Comparison of ENCODE assay signal across 9 cellular contexts in genomic region chrX:129769467-129770154, GRCh38. TPM values are rescaled to one million over a fixed set of nuclear protein-coding genes. Genes with fewer than 3 reads are reported as not detected.
DNase-seq lines count a peak whose midpoint lies in the region; ATAC-seq, FAIRE-seq and TF ChIP-seq lines count a peak whose summit lies in the region.
"Had no signal": no experiment of that assay in that cellular context is flagged by ENCODE, and none has a peak within 500 bp of the region (broad histone marks: within the 10 kb centered on the region; RNA-seq: fewer than 3 reads in every experiment).

No MANE protein-coding gene starts in this region.

- no peaks in the 10 kb centered on the region for H3K9me1 ChIP-seq in K562 (ENCODE audit: control insufficient read depth, insufficient read depth, low read length)

- no peak overlapping the region for H3K27ac ChIP-seq in K562 (ENCODE audit: extremely low read depth, low read depth, low read length)
- no peak overlapping the region for H3K27ac ChIP-seq in kidney (ENCODE audit: low read depth in 2 of 2, low read length in 2 of 2)
- H3K27ac ChIP-seq in stomach, result peak overlapping the region in 1 of 5 donors; percentile 31
- H3K27ac ChIP-seq in gastroesophageal sphincter, result no peak overlapping the region
- H3K27ac ChIP-seq: parathyroid adenoma had no signal

- H3K36me3 ChIP-seq in K562 (ENCODE audit: control insufficient read depth, insufficient read depth, low read length) (no peaks in the 10 kb centered on the region), kidney (ENCODE audit: control insufficient read depth in 1 of 2, insufficient read depth in 2 of 2, low read length in 2 of 2) (no peaks in the 10 kb centered on the region), stomach (no peaks in the 10 kb centered on the region), gastroesophageal sphincter (no peaks in the 10 kb centered on the region)

- POLR2A ChIA-PET in K562 (lab: Yijun Ruan, JAX), result interaction anchor here (0.7 kb wide), 2 partner anchors 10 to 184 kb away, joined by 3 read pairs; partner anchors contain the start of gene SASH3

- intact Hi-C loops in K562 (cut with micrococcal nuclease), result no loop called here
- intact Hi-C loops in kidney (cut with DNase I), result no loop called here
- intact Hi-C loops in stomach (cut with DNase I; ENCODE audit: low total_unique reads), result no loop called here

- 0 out of 2 replicates have a peak overlapping the region, but pooled peaks have one; percentile 24 for H2AFZ ChIP-seq in K562 (ENCODE audit: low read depth, low read length)
- H2AFZ ChIP-seq: parathyroid adenoma had no signal

- ATAC-seq in HG02759 (IDR thresholded peaks at IDR 0.05; ENCODE audit: unreplicated experiment) (peak; percentile 57), K562 (peak; percentile 23; the same call in 1 of the 3 replicates), gastroesophageal sphincter (no peak)

- no peak for FAIRE-seq in K562 (lab: Jason Lieb, UNC)
- no peak for FAIRE-seq in urothelium cell line (lab: Jason Lieb, UNC)
- FAIRE-seq in kidney (lab: Jason Lieb, UNC), result no peak

- H3K4me1 ChIP-seq in K562 (replicated peaks in 1 of 2; ENCODE audit: control insufficient read depth in 2 of 2, insufficient read depth in 2 of 2, low read length in 2 of 2), result no peaks in the 10 kb centered on the region; a peak in 1 of 5 replicates
- peaks cover 0 to 9% of the 10 kb centered on the region in 2 donors for H3K4me1 ChIP-seq in kidney (ENCODE audit: control insufficient read depth in 1 of 2, insufficient read depth in 1 of 2, low read depth in 1 of 2, low read length in 2 of 2)
- H3K4me1 ChIP-seq in stomach, result no peaks in the 10 kb centered on the region
- no peaks in the 10 kb centered on the region for H3K4me1 ChIP-seq in gastroesophageal sphincter
- H3K4me1 ChIP-seq: parathyroid adenoma had no signal

- H3K27me3 ChIP-seq in K562 (ENCODE audit: control insufficient read depth in 2 of 2, insufficient read depth in 2 of 2, low read length in 2 of 2), result no peaks in the 10 kb centered on the region
- H3K27me3 ChIP-seq in stomach, result no peaks in the 10 kb centered on the region
- no peaks in the 10 kb centered on the region for H3K27me3 ChIP-seq in gastroesophageal sphincter

- BruUV-seq in K562 (replicated peaks; lab: Mats Ljungman, UMichigan), result no TSS peak

- H3K4me2 ChIP-seq in K562 (ENCODE audit: insufficient read depth, low read length), result no peak overlapping the region

- no peaks in the 10 kb centered on the region for H3K79me2 ChIP-seq in K562 (ENCODE audit: control insufficient read depth, insufficient read depth, low read length)
- H3K79me2 ChIP-seq: parathyroid adenoma had no signal

- DNase-seq in GM12865 (ENCODE audit: low read depth) (peak; percentile 95), T follicular helper cell (ENCODE audit: low read depth) (peak; percentile 71), K562 (ENCODE audit: extremely low read depth in 1 of 4, low spot score in 3 of 4) (no peak), urothelium cell line (ENCODE audit: low spot score) (peak; percentile 3), kidney (no peak), stomach (no peak)

- CTCF ChIA-PET in K562 (lab: Yijun Ruan, JAX; ENCODE audit: low intra/inter-chr PET ratio), result no interaction called here

- H4K20me1 ChIP-seq in K562 (replicated peaks; ENCODE audit: control insufficient read depth, insufficient read depth, low read length), result no peaks in the 10 kb centered on the region

- WGBS in K562 (ENCODE audit: insufficient coverage, low coverage, missing lambda C conversion rate), result 44% methylated on average over 8 of the region's 9 CpGs
- 44 to 62% (median 59%) methylated on average over 6 to 9 of the region's 9 CpGs for WGBS in stomach, 5 donors
- WGBS in gastroesophageal sphincter (ENCODE audit: low coverage in 1 of 2), 2 donors, result 100% methylated on average over 1 of the region's 9 CpGs; no CpG with 5 or more reads in 1 of the 2 donors

- H3K4me3 ChIP-seq in GM12865 (ENCODE audit: low read depth, low read length) (peak overlapping the region; percentile 20), K562 (no peak overlapping the region), kidney (ENCODE audit: low read length in 2 of 2) (no peak overlapping the region), stomach (no peak overlapping the region), gastroesophageal sphincter (no peak overlapping the region)

- TF ChIP-seq POLR2A in K562 (conservative IDR thresholded peaks at IDR 0.05), result no peak
- no peak for TF ChIP-seq POLR2A in stomach (IDR thresholded peaks at IDR 0.05)
- TF ChIP-seq POLR2A in gastroesophageal sphincter (IDR thresholded peaks at IDR 0.05), result no peak

- TF ChIP-seq CTCF in GM12865 (IDR thresholded peaks at IDR 0.05; ENCODE audit: insufficient read depth, low read depth, low read length, missing control alignments), result no peak
- no peak for TF ChIP-seq CTCF in K562 (IDR thresholded peaks at IDR 0.05 in 2 of 3, conservative IDR thresholded peaks at IDR 0.05 in 1 of 3; ENCODE audit: insufficient read depth in 2 of 3, low read depth in 1 of 3, low read length in 3 of 3)
- no peak for TF ChIP-seq CTCF in kidney (IDR thresholded peaks at IDR 0.05; ENCODE audit: borderline replicate concordance, extremely low read depth, insufficient read depth)
- TF ChIP-seq CTCF in stomach (IDR thresholded peaks at IDR 0.05), result no peak
- TF ChIP-seq CTCF in gastroesophageal sphincter (IDR thresholded peaks at IDR 0.05), result no peak

- H3K9ac ChIP-seq in K562 (ENCODE audit: insufficient read depth in 1 of 2, low read depth in 2 of 2, low read length in 2 of 2), result no peak overlapping the region
- no peak overlapping the region for H3K9ac ChIP-seq in kidney (ENCODE audit: low read length in 2 of 2)
- H3K9ac ChIP-seq: parathyroid adenoma had no signal

- TF ChIP-seq EP300 in K562 (IDR thresholded peaks at IDR 0.05; ENCODE audit: low read length) (no peak), stomach (IDR thresholded peaks at IDR 0.05) (no peak), gastroesophageal sphincter (IDR thresholded peaks at IDR 0.05) (no peak)

- no peak for TF ChIP-seq RAD21 in K562 (CRISPR knock-in tag; conservative IDR thresholded peaks at IDR 0.05 in 1 of 2, IDR thresholded peaks at IDR 0.05 in 1 of 2)

- H3K9me3 ChIP-seq in K562 (replicated peaks; ENCODE audit: control insufficient read depth, insufficient read depth, low read depth, low read length) (no peaks in the 10 kb centered on the region), kidney (ENCODE audit: control insufficient read depth in 1 of 2, low read length in 2 of 2) (no peaks in the 10 kb centered on the region), stomach (no peaks in the 10 kb centered on the region), gastroesophageal sphincter (no peaks in the 10 kb centered on the region)

- in situ Hi-C loops in K562 (cut with MboI), result no loop called here

TF ChIP-seq in K562, 482 proteins besides CTCF, POLR2A, EP300 and RAD21 (continues in another document):
- TF ChIP-seq BHLHE40 (IDR thresholded peaks at IDR 0.05; ENCODE audit: low read length), result peak; percentile 63; the same call in 1 of the 2 replicates

RNA-seq across cellular contexts. Expression of gene SASH3, which starts 10.1 kb away (rescaled TPM):
- not detected in 2 replicates for total RNA-seq in K562 (2011; cell fraction: chromatin; rRNA removed; ENCODE audit: low replicate concordance)
- total RNA-seq in K562 (2011; cell fraction: nucleolus; rRNA removed), result not detected in 2 replicates
- total RNA-seq in K562 (2011; cell fraction: nucleoplasm; rRNA removed), result not detected in 2 replicates
- total RNA-seq in K562 (2014; rRNA removed) (0.08 and 0.14 TPM in 2 replicates), K562 (2014; rRNA removed; fragmentation: Illumina TruSeq; extraction: Trizol) (0.06 and 0.07 TPM in 2 replicates), K562 (2015; rRNA removed; fragmentation: Illumina TruSeq; extraction: Trizol) (0.72 and 1.1 TPM in 2 replicates), K562 (2021) (0.34 and 0.35 TPM in 2 replicates), kidney (18.3 TPM), stomach (10 to 100 TPM in 1 of 5 donors, 1 to 10 TPM in 2, under 1 TPM in 1, not detected in 1; 0.58 to 10.7 (median 3.3) TPM), gastroesophageal sphincter (1 to 10 TPM; 1.9 to 8.2 (median 5.3) TPM)
- polyA plus RNA-seq in K562 (2011; rRNA removed) (0.06 and 0.08 TPM in 2 replicates), K562 (2014; fragmentation: Illumina TruSeq; extraction: Trizol) (0.10 and 0.14 TPM in 2 replicates), K562 (2014; fragmentation: Nextera tagmentation; extraction: Ambion mirVana) (under 1 TPM; 0.03 to 0.06 TPM), K562 (2014; rRNA removed) (0.08 and 0.13 TPM in 2 replicates), kidney (ENCODE audit: insufficient read depth, low read depth, low replicate concordance) (1.9 TPM), stomach (10 to 100 TPM in 1 of 3 donors, 1 to 10 TPM in 2; 3.5 to 12.1 (median 6.7) TPM)
- polyA plus RNA-seq in K562 (2011; cell fraction: cytosol; rRNA removed), result 0.04 and 0.06 TPM in 2 replicates
- polyA plus RNA-seq in K562 (2011; cell fraction: nucleus; rRNA removed), result 0.04 and 0.07 TPM in 2 replicates
- 0.21 and 0.75 TPM in 2 replicates for polyA plus RNA-seq in K562 (2012)
- not detected in 2 replicates for polyA minus RNA-seq in K562 (2011; rRNA and poly(A)+ RNA removed)
- not detected in 2 replicates for polyA minus RNA-seq in K562 (2011; cell fraction: cytosol; rRNA and poly(A)+ RNA removed)
- not detected in 2 replicates for polyA minus RNA-seq in K562 (2011; cell fraction: nucleus; rRNA and poly(A)+ RNA removed)

RNA-seq across cellular contexts. Expression of gene XPNPEP2, which starts 30.8 kb away (rescaled TPM):
- not detected in 2 replicates for total RNA-seq in K562 (2011; cell fraction: chromatin; rRNA removed; ENCODE audit: low replicate concordance)
- total RNA-seq in K562 (2011; cell fraction: nucleolus; rRNA removed), result not detected in 2 replicates
- total RNA-seq in K562 (2011; cell fraction: nucleoplasm; rRNA removed), result not detected in 2 replicates
- total RNA-seq in K562 (2014; rRNA removed) (not detected in 2 replicates), K562 (2014; rRNA removed; fragmentation: Illumina TruSeq; extraction: Trizol) (not detected in 2 replicates), K562 (2015; rRNA removed; fragmentation: Illumina TruSeq; extraction: Trizol) (not detected in 2 replicates), K562 (2021) (0.04 TPM in 1 of 2 replicates, not detected in the other), kidney (2.0 TPM), stomach (10 to 100 TPM in 1 of 5 donors, 1 to 10 TPM in 3, under 1 TPM in 1; 0.72 to 16.3 (median 2.2) TPM), gastroesophageal sphincter (10 to 100 TPM in 1 of 4 donors, 1 to 10 TPM in 2, under 1 TPM in 1; 0.93 to 11.2 (median 6.5) TPM)
- polyA plus RNA-seq in K562 (2011; rRNA removed) (0.01 TPM in 1 of 2 replicates, not detected in the other), K562 (2014; fragmentation: Illumina TruSeq; extraction: Trizol) (0.13 TPM in 1 of 2 replicates, not detected in the other), K562 (2014; fragmentation: Nextera tagmentation; extraction: Ambion mirVana) (under 1 TPM in 1 of 2 experiments, not detected in 1; 0.03 TPM), K562 (2014; rRNA removed) (0.19 TPM in 1 of 2 replicates, not detected in the other), kidney (ENCODE audit: insufficient read depth, low read depth, low replicate concordance) (78.6 TPM), stomach (1 to 10 TPM in 1 of 3 donors, under 1 TPM in 2; 0.33 to 1.2 (median 0.92) TPM)
- 0.03 and 0.04 TPM in 2 replicates for polyA plus RNA-seq in K562 (2011; cell fraction: cytosol; rRNA removed)
- not detected in 2 replicates for polyA plus RNA-seq in K562 (2011; cell fraction: nucleus; rRNA removed)
- polyA plus RNA-seq in K562 (2012), result 0.05 and 0.11 TPM in 2 replicates
- polyA minus RNA-seq in K562 (2011; rRNA and poly(A)+ RNA removed), result not detected in 2 replicates
- polyA minus RNA-seq in K562 (2011; cell fraction: cytosol; rRNA and poly(A)+ RNA removed), result not detected in 2 replicates
- not detected in 2 replicates for polyA minus RNA-seq in K562 (2011; cell fraction: nucleus; rRNA and poly(A)+ RNA removed)

Comparison
In these comparisons a context has a peak if more than half of its experiments do, and no peak if none do; other contexts are left out.
1. DNase-seq: peak in GM12865 (single experiment), T follicular helper cell (single experiment) and urothelium cell line (single experiment); none in K562 (0 of 4), kidney (single experiment) and stomach (single experiment).